Comparison of ENCODE assay signal across 17 cellular contexts in genomic region chr13:98321356-98321755, GRCh38.
DNase-seq lines count a peak whose midpoint lies in the region; ATAC-seq and TF ChIP-seq lines count a peak whose summit lies in the region.
"Had no signal": no experiment of that assay in that cellular context is flagged by ENCODE, and none has a peak within 500 bp of the region (broad histone marks: within the 10 kb centered on the region; RNA-seq: fewer than 3 reads in every experiment).

No MANE protein-coding gene starts in this region.

- DNase-seq in EH (ENCODE audit: low read depth) (peak; percentile 22), WTC11 (ENCODE audit: low spot score) (no peak), endothelial cell (ENCODE audit: low spot score) (no peak), smooth muscle cell (lab: John Stamatoyannopoulos, UW; ENCODE audit: unreplicated experiment) (no peak), HUDEP-2 (lab: John Stamatoyannopoulos, UW; ENCODE audit: unreplicated experiment in 76 of 76) (no peak), T-helper 17 cell (no peak)
- DNase-seq in CD4-positive, alpha-beta T cell, result no peak
- DNase-seq: ACHN; C1 segment of cervical spinal cord; CD4-positive, alpha-beta memory T cell; DND-41; GF-D8; GOT3; HFFc6 had no signal

- POLR2A ChIA-PET in WTC11 (lab: Charles Lee), result no interaction called here
- POLR2A ChIA-PET in CD4-positive, alpha-beta T cell (lab: Charles Lee), result interaction anchor here (0.5 kb wide), 1 partner anchor 299 kb away, joined by 3 read pairs; no protein-coding TSS in a partner anchor

- H3K4me1 Mint-ChIP-seq in WTC11, result peaks cover 68% of the 10 kb centered on the region
- H3K4me1 Mint-ChIP-seq in endothelial cell (ENCODE audit: unreplicated experiment), result peaks cover 67% of the 10 kb centered on the region
- H3K4me1 Mint-ChIP-seq in CD4-positive, alpha-beta T cell (ENCODE audit: low read depth), result no peaks in the 10 kb centered on the region
- H3K4me1 Mint-ChIP-seq in T-helper 17 cell, result peaks cover 1% of the 10 kb centered on the region
- H3K4me1 Mint-ChIP-seq: CD4-positive, alpha-beta memory T cell; IgD-negative memory B cell had no signal

- H3K27me3 Mint-ChIP-seq in WTC11 (ENCODE audit: low read depth) (no peaks in the 10 kb centered on the region), endothelial cell (ENCODE audit: unreplicated experiment) (peaks cover 4% of the 10 kb centered on the region), T-helper 17 cell (peaks cover 42% of the 10 kb centered on the region)
- H3K27me3 Mint-ChIP-seq in CD4-positive, alpha-beta T cell, result peaks cover 15% of the 10 kb centered on the region

- peaks cover 63% of the 10 kb centered on the region for H3K79me2 ChIP-seq in smooth muscle cell (ENCODE audit: low read depth)

- 73% methylated on average over 4 of the region's 4 CpGs for WGBS in smooth muscle cell (ENCODE audit: low lambda C conversion rate)

- H3K9me3 Mint-ChIP-seq in WTC11 (no peaks in the 10 kb centered on the region), endothelial cell (ENCODE audit: unreplicated experiment) (no peaks in the 10 kb centered on the region)
- no peaks in the 10 kb centered on the region for H3K9me3 Mint-ChIP-seq in CD4-positive, alpha-beta T cell
- H3K9me3 Mint-ChIP-seq: HFFc6, IgD-negative memory B cell had no signal

- no peaks in the 10 kb centered on the region for H3K9me3 ChIP-seq in smooth muscle cell (replicated peaks; ENCODE audit: low read depth)
- H3K9me3 ChIP-seq in CD4-positive, alpha-beta T cell (ENCODE audit: control insufficient read depth, low read length), result no peaks in the 10 kb centered on the region
- H3K9me3 ChIP-seq in T-helper 17 cell (ENCODE audit: control insufficient read depth, low read length, poor library complexity, severe bottlenecking), result no peaks in the 10 kb centered on the region
- H3K9me3 ChIP-seq: HAP-1 had no signal

- H3K36me3 ChIP-seq in smooth muscle cell (ENCODE audit: low read depth), result no peaks in the 10 kb centered on the region
- H3K36me3 ChIP-seq: HAP-1 had no signal

- H3K36me3 Mint-ChIP-seq in WTC11 (peaks cover 2% of the 10 kb centered on the region; the same call in 1 of the 2 replicates), endothelial cell (ENCODE audit: low read depth, unreplicated experiment) (peaks cover 17% of the 10 kb centered on the region), T-helper 17 cell (ENCODE audit: low read depth) (peaks cover 2% of the 10 kb centered on the region)
- H3K36me3 Mint-ChIP-seq in CD4-positive, alpha-beta T cell (ENCODE audit: low read depth), result no peaks in the 10 kb centered on the region
- H3K36me3 Mint-ChIP-seq: CD4-positive, alpha-beta memory T cell; IgD-negative memory B cell had no signal

- H3K27me3 ChIP-seq in smooth muscle cell (ENCODE audit: low read depth), result no peaks in the 10 kb centered on the region
- H3K27me3 ChIP-seq in CD4-positive, alpha-beta T cell (ENCODE audit: control insufficient read depth, insufficient read depth, low read length), result peaks cover 4% of the 10 kb centered on the region

- TF ChIP-seq CTCF in WTC11 (IDR thresholded peaks at IDR 0.05) (no peak), endothelial cell (IDR thresholded peaks at IDR 0.05; ENCODE audit: unreplicated experiment) (no peak), smooth muscle cell (IDR thresholded peaks at IDR 0.05; ENCODE audit: borderline replicate concordance, insufficient read depth, poor library complexity, severe bottlenecking) (no peak)
- TF ChIP-seq CTCF in CD4-positive, alpha-beta T cell (IDR thresholded peaks at IDR 0.05), result no peak

- ATAC-seq in WTC11 (no peak), T-helper 17 cell (no peak)
- ATAC-seq in CD4-positive, alpha-beta T cell (ENCODE audit: poor library complexity), result no peak

- CTCF ChIA-PET in WTC11 (lab: Charles Lee), result interaction anchor here (1.3 kb wide), 1 partner anchor 127 kb away, joined by 3 read pairs; no protein-coding TSS in a partner anchor
- CTCF ChIA-PET in CD4-positive, alpha-beta T cell (lab: Charles Lee), result no interaction called here

- peaks cover 26% of the 10 kb centered on the region for H4K20me1 ChIP-seq in smooth muscle cell (ENCODE audit: low read depth)

- peaks cover under 1% of the 10 kb centered on the region for H3F3A ChIP-seq in smooth muscle cell (ENCODE audit: low read depth)

- no peak overlapping the region for H3K4me2 ChIP-seq in smooth muscle cell

- no peak overlapping the region for H3K4me3 ChIP-seq in smooth muscle cell
- H3K4me3 ChIP-seq: HAP-1 had no signal

- peak overlapping the region; percentile 39 for H3K27ac ChIP-seq in smooth muscle cell (ENCODE audit: low read depth)
- no peak overlapping the region for H3K27ac ChIP-seq in CD4-positive, alpha-beta T cell (ENCODE audit: low read depth, low read length)
- H3K27ac ChIP-seq: HL-60 had no signal

- intact Hi-C loops in CD4-positive, alpha-beta T cell (cut with DNase I, micrococcal nuclease), result no loop called here

- no peak overlapping the region for H2AFZ ChIP-seq in smooth muscle cell (ENCODE audit: low read depth)

- H3K9ac ChIP-seq in smooth muscle cell (ENCODE audit: low read depth), result no peak overlapping the region

- no peak overlapping the region for H3K4me3 Mint-ChIP-seq in WTC11
- H3K4me3 Mint-ChIP-seq in endothelial cell (ENCODE audit: unreplicated experiment), result peak overlapping the region; percentile 54
- H3K4me3 Mint-ChIP-seq in CD4-positive, alpha-beta T cell, result no peak overlapping the region
- H3K4me3 Mint-ChIP-seq in T-helper 17 cell, result no peak overlapping the region
- H3K4me3 Mint-ChIP-seq: CD4-positive, alpha-beta memory T cell; HFFc6 had no signal

- peak overlapping the region; percentile 43; the same call in 1 of the 2 replicates for H3K27ac Mint-ChIP-seq in WTC11
- H3K27ac Mint-ChIP-seq in endothelial cell (ENCODE audit: unreplicated experiment), result no peak overlapping the region
- no peak overlapping the region for H3K27ac Mint-ChIP-seq in CD4-positive, alpha-beta T cell
- H3K27ac Mint-ChIP-seq in T-helper 17 cell, result no peak overlapping the region
- H3K27ac Mint-ChIP-seq: CD4-positive, alpha-beta memory T cell; HFFc6; IgD-negative memory B cell had no signal

- H3K4me1 ChIP-seq in smooth muscle cell (ENCODE audit: low read depth), result peaks cover 21% of the 10 kb centered on the region

TF ChIP-seq in WTC11, 78 proteins besides CTCF, POLR2A, EP300 and RAD21:
- TF ChIP-seq NR3C1 (CRISPR knock-in tag; conservative IDR thresholded peaks at IDR 0.05; ENCODE audit: low read depth) (no peak), PRRX2 (CRISPR knock-in tag; IDR thresholded peaks at IDR 0.05) (no peak)
TF ChIP-seq in WTC11: peak in this region for 0.
